14 cellular contexts compared by ENCODE assay signal in genomic region chr12:22477894-22478287, GRCh38.
DNase-seq lines count a peak whose midpoint lies in the region; ATAC-seq and TF ChIP-seq lines count a peak whose summit lies in the region.
"Had no signal": no experiment of that assay in that cellular context is flagged by ENCODE, and none has a peak within 500 bp of the region (broad histone marks: within the 10 kb centered on the region; RNA-seq: fewer than 3 reads in every experiment).

No MANE protein-coding gene starts in this region.

- H3K4me1 ChIP-seq in ACC112 (ENCODE audit: control insufficient read depth, insufficient read depth, low read length, unreplicated experiment), result peaks cover 23% of the 10 kb centered on the region

- peaks cover 22% of the 10 kb centered on the region for H3K36me3 ChIP-seq in ACC112 (ENCODE audit: insufficient read depth, low read length)

- peak overlapping the region; percentile 86 for H3K27ac ChIP-seq in ACC112 (ENCODE audit: low read depth, low read length)

- no peaks in the 10 kb centered on the region for H3K27me3 ChIP-seq in ACC112 (ENCODE audit: insufficient read depth, low read length)

- H3K79me2 ChIP-seq in ACC112 (ENCODE audit: control insufficient read depth, insufficient read depth, low read length, unreplicated experiment), result no peaks in the 10 kb centered on the region

- peak overlapping the region; percentile 52; the same call in 1 of the 2 replicates for H3K4me3 ChIP-seq in ACC112 (ENCODE audit: low read depth, low read length)
- no peak overlapping the region for H3K4me3 ChIP-seq in cardiac fibroblast (replicated peaks in 1 of 2; ENCODE audit: low read depth in 2 of 2, low read length in 2 of 2)

- ATAC-seq in GM18511 (IDR thresholded peaks at IDR 0.05; ENCODE audit: unreplicated experiment) (peak; percentile 44), HG03378 (IDR thresholded peaks at IDR 0.05; ENCODE audit: unreplicated experiment) (peak; percentile 49), HG03175 (IDR thresholded peaks at IDR 0.05; ENCODE audit: unreplicated experiment) (no peak), HG02840 (IDR thresholded peaks at IDR 0.05; ENCODE audit: low FRiP score, unreplicated experiment) (no peak)
- ATAC-seq: SK-N-SH treated with all-trans-retinoic acid at 6 μM for 48 hours had no signal

- TF ChIP-seq CTCF in cardiac fibroblast (IDR thresholded peaks at IDR 0.05; ENCODE audit: low read depth, low read length), result no peak

- H2AFZ ChIP-seq in ACC112 (ENCODE audit: low read length, unreplicated experiment), result peak overlapping the region; percentile 21

- peak; percentile 69 to 82 for DNase-seq in cardiac fibroblast (ENCODE audit: low read depth in 2 of 2)
- no peak for DNase-seq in cardiac septum (ENCODE audit: low spot score)
- DNase-seq in stimulated activated CD4-positive, alpha-beta T cell treated with anti-CD3 and anti-CD28 coated beads, Interleukin-12 subunit alpha, Interleukin-12 subunit beta, amount 100 ng/mL, for 4 hours, result no peak
- DNase-seq: activated CD4-positive, CD25-positive, alpha-beta regulatory T cell; activated gamma-delta T cell treated with Interleukin-2 at 50 U/mL for 16 hours; DMS79 treated with DMSO at 0.1 percent for 48 hours; NCI-H2171 treated with DMSO at 0.1 percent for 48 hours; stimulated activated CD4-positive, alpha-beta T cell treated with anti-CD3 and anti-CD28 coated beads, Interleukin-4, amount 100 ng/mL, for 4 hours had no signal

- intact Hi-C loops in cardiac septum (cut with DNase I), result no loop called here

Comparison
In these comparisons a context has a peak if more than half of its experiments do, and no peak if none do; other contexts are left out.
1. ATAC-seq: peak in GM18511 (single experiment) and HG03378 (single experiment); none in HG03175 (single experiment) and HG02840 (single experiment).
2. DNase-seq: peak in cardiac fibroblast (2 of 2); none in cardiac septum (single experiment) and stimulated activated CD4-positive, alpha-beta T cell treated with anti-CD3 and anti-CD28 coated beads, Interleukin-12 subunit alpha, Interleukin-12 subunit beta, amount 100 ng/mL, for 4 hours (single experiment).